Comparison of ENCODE assay signal across 18 cellular contexts in genomic region chr1:177686929-177687328, GRCh38.
DNase-seq lines count a peak whose midpoint lies in the region; ATAC-seq and TF ChIP-seq lines count a peak whose summit lies in the region.
"Had no signal": no experiment of that assay in that cellular context is flagged by ENCODE, and none has a peak within 500 bp of the region (broad histone marks: within the 10 kb centered on the region; RNA-seq: fewer than 3 reads in every experiment).

No MANE protein-coding gene starts in this region.

- no peak overlapping the region for H3K9ac ChIP-seq in SK-N-SH
- H3K9ac ChIP-seq in neural progenitor cell = no peak overlapping the region
- H3K9ac ChIP-seq in GM23248 = no peak overlapping the region
- H3K9ac ChIP-seq: BLaER1 had no signal

- H4K20me1 ChIP-seq in SK-N-SH (ENCODE audit: insufficient read depth) (no peaks in the 10 kb centered on the region), neural progenitor cell (ENCODE audit: low read depth) (no peaks in the 10 kb centered on the region), GM23248 (ENCODE audit: insufficient read depth) (no peaks in the 10 kb centered on the region)
- H4K20me1 ChIP-seq: BLaER1 had no signal

- H3K4me1 Mint-ChIP-seq in neural progenitor cell = peaks cover 5% of the 10 kb centered on the region
- H3K4me1 Mint-ChIP-seq in activated CD8-positive, alpha-beta T cell treated with anti-CD3 and anti-CD28 coated beads for 36 hours (ENCODE audit: low read depth) = no peaks in the 10 kb centered on the region
- H3K4me1 Mint-ChIP-seq: CD14-positive monocyte; CD4-positive, alpha-beta memory T cell had no signal

- intact Hi-C loops in activated CD8-positive, alpha-beta T cell treated with anti-CD3 and anti-CD28 coated beads for 36 hours (cut with micrococcal nuclease) = no loop called here

- no peak overlapping the region for H3K4me3 Mint-ChIP-seq in neural progenitor cell
- H3K4me3 Mint-ChIP-seq in activated CD8-positive, alpha-beta T cell treated with anti-CD3 and anti-CD28 coated beads for 36 hours = no peak overlapping the region
- H3K4me3 Mint-ChIP-seq: CD14-positive monocyte; CD4-positive, alpha-beta memory T cell; HFFc6 had no signal

- peaks cover 0 to 16% of the 10 kb centered on the region in 2 experiments; a peak in 2 of 4 replicates for H3K4me1 ChIP-seq in SK-N-SH (ENCODE audit: control insufficient read depth in 1 of 2, insufficient read depth in 2 of 2, low read depth in 1 of 2, low read length in 1 of 2)
- H3K4me1 ChIP-seq in neural progenitor cell = no peaks in the 10 kb centered on the region
- no peaks in the 10 kb centered on the region for H3K4me1 ChIP-seq in GM23248 (ENCODE audit: insufficient read depth)
- H3K4me1 ChIP-seq: BLaER1 had no signal

- H3F3A ChIP-seq in SK-N-SH (replicated peaks; ENCODE audit: insufficient read depth) = no peaks in the 10 kb centered on the region
- H3F3A ChIP-seq in neural progenitor cell (ENCODE audit: low read depth) = no peaks in the 10 kb centered on the region
- no peaks in the 10 kb centered on the region for H3F3A ChIP-seq in GM23248 (ENCODE audit: insufficient read depth)

- peak overlapping the region in 1 of 2 experiments; percentile 84; a peak in 2 of 4 replicates for H3K27ac ChIP-seq in SK-N-SH (ENCODE audit: low read depth in 2 of 2, low read length in 1 of 2)
- H3K27ac ChIP-seq in neural progenitor cell = no peak overlapping the region
- H3K27ac ChIP-seq in GM23248 = no peak overlapping the region
- H3K27ac ChIP-seq: BLaER1 had no signal

- H3K27ac Mint-ChIP-seq in neural progenitor cell = no peak overlapping the region
- no peak overlapping the region for H3K27ac Mint-ChIP-seq in activated CD8-positive, alpha-beta T cell treated with anti-CD3 and anti-CD28 coated beads for 36 hours
- H3K27ac Mint-ChIP-seq: CD14-positive monocyte; CD4-positive, alpha-beta memory T cell; HFFc6 had no signal

- no peak for TF ChIP-seq EP300 in SK-N-SH (IDR thresholded peaks at IDR 0.05; ENCODE audit: borderline replicate concordance in 1 of 2, low read depth in 1 of 2, low read length in 1 of 2)

- ATAC-seq in SK-N-SH treated with all-trans-retinoic acid at 6 μM for 48 hours = no peak
- ATAC-seq in activated CD8-positive, alpha-beta T cell treated with anti-CD3 and anti-CD28 coated beads for 36 hours = no peak
- ATAC-seq: HCT116 had no signal

- no peaks in the 10 kb centered on the region for H3K9me3 ChIP-seq in SK-N-SH
- H3K9me3 ChIP-seq in neural progenitor cell (ENCODE audit: low read depth) = no peaks in the 10 kb centered on the region
- H3K9me3 ChIP-seq in GM23248 (ENCODE audit: low read depth) = no peaks in the 10 kb centered on the region
- H3K9me3 ChIP-seq: BLaER1 had no signal

- H3K79me2 ChIP-seq in SK-N-SH (ENCODE audit: insufficient read depth) = no peaks in the 10 kb centered on the region
- no peaks in the 10 kb centered on the region for H3K79me2 ChIP-seq in neural progenitor cell (ENCODE audit: low read depth)
- H3K79me2 ChIP-seq in GM23248 (ENCODE audit: insufficient read depth) = no peaks in the 10 kb centered on the region

- H3K27me3 ChIP-seq in SK-N-SH (ENCODE audit: insufficient read depth) (no peaks in the 10 kb centered on the region), neural progenitor cell (no peaks in the 10 kb centered on the region), GM23248 (replicated peaks; ENCODE audit: insufficient read depth) (no peaks in the 10 kb centered on the region)
- H3K27me3 ChIP-seq: BLaER1 had no signal

- POLR2A ChIA-PET in SK-N-SH (lab: Yijun Ruan, JAX) = no interaction called here
- POLR2A ChIA-PET in activated CD8-positive, alpha-beta T cell treated with anti-CD3 and anti-CD28 coated beads for 36 hours (lab: Charles Lee) = no interaction called here

- TF ChIP-seq RAD21 in SK-N-SH (IDR thresholded peaks at IDR 0.05; ENCODE audit: low read length) = no peak

- H3K4me2 ChIP-seq in SK-N-SH = no peak overlapping the region
- H3K4me2 ChIP-seq in neural progenitor cell = no peak overlapping the region
- no peak overlapping the region for H3K4me2 ChIP-seq in GM23248 (ENCODE audit: unreplicated experiment)
- H3K4me2 ChIP-seq: BLaER1 had no signal

- H2AFZ ChIP-seq in SK-N-SH (ENCODE audit: low read depth) (no peak overlapping the region), neural progenitor cell (replicated peaks) (no peak overlapping the region), GM23248 (no peak overlapping the region)

- H3K4me3 ChIP-seq in SK-N-SH (ENCODE audit: low read depth in 2 of 2, low read length in 1 of 2) (no peak overlapping the region), neural progenitor cell (no peak overlapping the region), GM23248 (no peak overlapping the region)
- H3K4me3 ChIP-seq: BLaER1 had no signal

- in situ Hi-C loops in GM23248 (cut with MboI) = no loop called here

- H3K36me3 ChIP-seq in SK-N-SH (replicated peaks in 1 of 2; ENCODE audit: control insufficient read depth in 1 of 2, insufficient read depth in 2 of 2, low read length in 1 of 2) (no peaks in the 10 kb centered on the region), neural progenitor cell (peaks cover 3% of the 10 kb centered on the region), GM23248 (ENCODE audit: low read depth) (no peaks in the 10 kb centered on the region)
- H3K36me3 ChIP-seq: BLaER1 had no signal

- CTCF ChIA-PET in SK-N-SH (lab: Yijun Ruan, JAX) = interaction anchor here (1.3 to 1.6 kb wide), 2 partner anchors 93 to 198 kb away, joined by 3 to 4 read pairs; no protein-coding TSS in a partner anchor
- CTCF ChIA-PET in activated CD8-positive, alpha-beta T cell treated with anti-CD3 and anti-CD28 coated beads for 36 hours (lab: Charles Lee) = no interaction called here

- TF ChIP-seq CTCF in SK-N-SH (IDR thresholded peaks at IDR 0.05) = no peak
- no peak for TF ChIP-seq CTCF in neural progenitor cell (IDR thresholded peaks at IDR 0.05)
- TF ChIP-seq CTCF in activated CD8-positive, alpha-beta T cell treated with anti-CD3 and anti-CD28 coated beads for 36 hours (IDR thresholded peaks at IDR 0.05) = no peak

- H3K9me3 Mint-ChIP-seq in neural progenitor cell = peaks cover 8% of the 10 kb centered on the region
- H3K9me3 Mint-ChIP-seq in activated CD8-positive, alpha-beta T cell treated with anti-CD3 and anti-CD28 coated beads for 36 hours = peaks cover 8% of the 10 kb centered on the region

- WGBS in SK-N-SH (ENCODE audit: low lambda C conversion rate) = no CpG with 5 or more reads among the region's 1 CpG
- whole genome bisulfite sequencing in GM23248 (ENCODE audit: low coverage in 1 of 2, low lambda C conversion rate in 2 of 2, missing lambda C conversion rate in 2 of 2), 2 experiments = 0 to 6% methylated on average over 1 of the region's 1 CpG

- DNase-seq in SK-N-SH (peak; percentile 41), NCI-H748 treated with DMSO at 0.1 percent for 48 hours (lab: John Stamatoyannopoulos, UW) (peak; percentile 62), neural progenitor cell (ENCODE audit: low spot score) (peak; percentile 9), GM23248 (no peak)
- DNase-seq in activated CD8-positive, alpha-beta T cell treated with anti-CD3 and anti-CD28 coated beads for 36 hours = no peak
- no peak for DNase-seq in stimulated activated CD4-positive, alpha-beta T cell treated with anti-CD3 and anti-CD28 coated beads, Interleukin-12 subunit alpha, Interleukin-12 subunit beta, amount 100 ng/mL, for 4 hours
- DNase-seq: 8988T; Calu3; CD4-positive, alpha-beta memory T cell; DMS79 treated with DMSO at 0.1 percent for 48 hours; GF-D8; GOT3; H7; HFFc6 had no signal

- peaks cover 2% of the 10 kb centered on the region for H3K27me3 Mint-ChIP-seq in neural progenitor cell (ENCODE audit: insufficient read depth, low read depth)
- no peaks in the 10 kb centered on the region for H3K27me3 Mint-ChIP-seq in activated CD8-positive, alpha-beta T cell treated with anti-CD3 and anti-CD28 coated beads for 36 hours
- H3K27me3 Mint-ChIP-seq: CD4-positive, alpha-beta memory T cell had no signal

- no peaks in the 10 kb centered on the region for H3K36me3 Mint-ChIP-seq in neural progenitor cell
- H3K36me3 Mint-ChIP-seq in activated CD8-positive, alpha-beta T cell treated with anti-CD3 and anti-CD28 coated beads for 36 hours (ENCODE audit: low read depth) = no peaks in the 10 kb centered on the region
- H3K36me3 Mint-ChIP-seq: CD14-positive monocyte; CD4-positive, alpha-beta memory T cell had no signal

- H3K9me2 ChIP-seq in SK-N-SH (no peaks in the 10 kb centered on the region), GM23248 (ENCODE audit: insufficient read depth) (no peaks in the 10 kb centered on the region)

TF ChIP-seq in SK-N-SH, 30 proteins besides CTCF, POLR2A, EP300 and RAD21 (continues in another document):
- TF ChIP-seq RCOR1 (IDR thresholded peaks at IDR 0.05; ENCODE audit: low read length) = no peak
- TF ChIP-seq, protein P1, sequence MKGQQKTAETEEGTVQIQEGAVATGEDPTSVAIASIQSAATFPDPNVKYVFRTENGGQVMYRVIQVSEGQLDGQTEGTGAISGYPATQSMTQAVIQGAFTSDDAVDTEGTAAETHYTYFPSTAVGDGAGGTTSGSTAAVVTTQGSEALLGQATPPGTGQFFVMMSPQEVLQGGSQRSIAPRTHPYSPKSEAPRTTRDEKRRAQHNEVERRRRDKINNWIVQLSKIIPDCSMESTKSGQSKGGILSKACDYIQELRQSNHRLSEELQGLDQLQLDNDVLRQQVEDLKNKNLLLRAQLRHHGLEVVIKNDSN (IDR thresholded peaks at IDR 0.05; ENCODE audit: borderline replicate concordance, low read depth) = no peak
- TF ChIP-seq GATA2 (CRISPR knock-in tag; IDR thresholded peaks at IDR 0.05) = no peak
- TF ChIP-seq TCF12 (IDR thresholded peaks at IDR 0.05) = no peak
- no peak for TF ChIP-seq JUND (IDR thresholded peaks at IDR 0.05)
- TF ChIP-seq YY1 (IDR thresholded peaks at IDR 0.05; ENCODE audit: low read depth) = no peak
- TF ChIP-seq MXI1 (IDR thresholded peaks at IDR 0.05; ENCODE audit: low read depth, low read length) = no peak
- TF ChIP-seq FOXJ3 (CRISPR knock-in tag; IDR thresholded peaks at IDR 0.05) = no peak

TF ChIP-seq in SK-N-SH treated with all-trans-retinoic acid at 6 μM for 48 hours, 23 proteins besides CTCF, POLR2A, EP300 and RAD21 (continues in another document):
- TF ChIP-seq PPARA (CRISPR knock-in tag; IDR thresholded peaks at IDR 0.05; ENCODE audit: borderline replicate concordance) (no peak), ZNF70 (CRISPR knock-in tag; IDR thresholded peaks at IDR 0.05) (no peak), BACH2 (CRISPR knock-in tag; IDR thresholded peaks at IDR 0.05; ENCODE audit: borderline replicate concordance) (no peak), OSR1 (CRISPR knock-in tag; IDR thresholded peaks at IDR 0.05) (no peak), ZNF565 (CRISPR knock-in tag; conservative IDR thresholded peaks at IDR 0.05; ENCODE audit: low read depth) (no peak)

Comparison
In these comparisons a context has a peak if more than half of its experiments do, and no peak if none do; other contexts are left out.
1. DNase-seq: peak in SK-N-SH (single experiment), NCI-H748 treated with DMSO at 0.1 percent for 48 hours (single experiment) and neural progenitor cell (single experiment); none in activated CD8-positive, alpha-beta T cell treated with anti-CD3 and anti-CD28 coated beads for 36 hours (single experiment), stimulated activated CD4-positive, alpha-beta T cell treated with anti-CD3 and anti-CD28 coated beads, Interleukin-12 subunit alpha, Interleukin-12 subunit beta, amount 100 ng/mL, for 4 hours (single experiment) and GM23248 (single experiment).